ENCODE assay signal across 29 cellular contexts in the genomic region with DNA sequence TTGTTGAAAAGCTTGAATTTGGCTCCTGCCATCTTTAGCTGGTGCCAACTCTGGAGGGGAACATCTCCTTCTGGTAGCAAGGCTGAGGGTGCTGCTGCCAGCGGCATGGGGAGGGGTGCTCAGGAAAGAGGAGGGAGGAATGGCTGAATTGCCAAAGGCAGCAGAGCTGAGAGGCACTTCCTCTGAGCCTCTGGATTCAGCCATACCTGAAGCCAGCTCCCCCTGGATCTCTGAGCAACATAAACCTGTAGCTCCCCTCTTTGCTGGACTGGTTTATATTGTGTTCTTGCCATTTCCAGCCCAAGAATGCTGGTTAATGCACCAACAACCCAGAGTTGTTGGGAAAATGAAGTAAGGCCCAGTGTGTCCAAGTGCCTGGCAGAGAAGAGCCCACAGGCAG. TPM values are rescaled to one million over a fixed set of nuclear protein-coding genes. Genes with fewer than 3 reads are reported as not detected.
"Had no signal": no experiment of that assay in that cellular context is flagged by ENCODE, and none has a peak within 500 bp of the region (broad histone marks: within the 10 kb centered on the region; RNA-seq: fewer than 3 reads in every experiment).

No MANE protein-coding gene starts in this region.

- H3K9me3 ChIP-seq: esophagus squamous epithelium, gastrocnemius medialis, heart right ventricle, left lung, lower lobe of right lung had no signal

- H3K4me1 Mint-ChIP-seq: endodermal cell had no signal

- H3K4me1 ChIP-seq: esophagus squamous epithelium, gastrocnemius medialis, heart right ventricle, lower lobe of right lung had no signal

- FAIRE-seq: colon, endometrium, islet of Langerhans, keratinocyte had no signal

- H3K27me3 Mint-ChIP-seq: dendritic cell treated with granulocyte-macrophage colony-stimulating factor and Interleukin-4, amounts not matched to agents 40 ng/mL and 50 ng/mL, for 4 days had no signal

- H3K27me3 ChIP-seq: gastrocnemius medialis, left lung had no signal

- ATAC-seq: effector memory CD8-positive, alpha-beta T cell; esophagus mucosa; gastrocnemius medialis; heart right ventricle; left lung; left ventricle myocardium superior; lower lobe of right lung had no signal

- H3K4me3 ChIP-seq: esophagus squamous epithelium, gastrocnemius medialis, heart right ventricle, left lung, lower lobe of right lung had no signal

- DNase-seq: cortex of kidney; effector CD8-positive, alpha-beta T cell; effector memory CD8-positive, alpha-beta T cell; endodermal cell; erythroblast; esophagus squamous epithelium; foreskin fibroblast; foreskin melanocyte; gastrocnemius medialis; glutamatergic neuron; head of caudate nucleus; heart right ventricle; hippocampal formation; kidney glomerular epithelial cell; left lung; left ventricle myocardium superior; lower lobe of right lung; mesenchymal stem cell; midbrain had no signal

- H3K27ac ChIP-seq: epithelial cell of prostate, esophagus squamous epithelium, gastrocnemius medialis, heart right ventricle, left lung, lower lobe of right lung had no signal

- H3K4me3 Mint-ChIP-seq: dendritic cell treated with granulocyte-macrophage colony-stimulating factor and Interleukin-4, amounts not matched to agents 40 ng/mL and 50 ng/mL, for 4 days; effector memory CD8-positive, alpha-beta T cell; endodermal cell had no signal

- H3K36me3 ChIP-seq: esophagus squamous epithelium, gastrocnemius medialis had no signal

- H3K27ac Mint-ChIP-seq: dendritic cell treated with granulocyte-macrophage colony-stimulating factor and Interleukin-4, amounts not matched to agents 40 ng/mL and 50 ng/mL, for 4 days; effector memory CD8-positive, alpha-beta T cell; endodermal cell had no signal

- H3K9me3 Mint-ChIP-seq: dendritic cell treated with granulocyte-macrophage colony-stimulating factor and Interleukin-4, amounts not matched to agents 40 ng/mL and 50 ng/mL, for 4 days; effector memory CD8-positive, alpha-beta T cell had no signal

RNA-seq across cellular contexts. Expression of gene MEFV, which starts 7.4 kb away (rescaled TPM):
- total RNA-seq: dermis microvascular lymphatic vessel endothelial cell, endodermal cell, glomerular endothelial cell, lung microvascular endothelial cell had no signal
- polyA plus RNA-seq: keratinocyte had no signal
